16 cellular contexts compared by ENCODE assay signal in genomic region chr3:79255696-79256095, GRCh38.
"Had no signal": no experiment of that assay in that cellular context is flagged by ENCODE, and none has a peak within 500 bp of the region (broad histone marks: within the 10 kb centered on the region; RNA-seq: fewer than 3 reads in every experiment).

No MANE protein-coding gene starts in this region.

- DNase-seq: activated CD4-positive, alpha-beta T cell treated with anti-CD3 and anti-CD28 coated beads, Interleukin-2, amount 10 ng/mL, durations not matched to agents 7 days and 5 days; activated CD8-positive, alpha-beta memory T cell treated with anti-CD3 and anti-CD28 coated beads, Interleukin-2, amount 50 U/mL, for 48 hours; activated gamma-delta T cell treated with Interleukin-2 at 50 U/mL for 16 hours; amygdala; body of pancreas; caudate nucleus; left ventricle myocardium superior; mucosa of descending colon; naive thymus-derived CD8-positive, alpha-beta T cell; stimulated activated CD4-positive, alpha-beta T cell treated with anti-CD3 and anti-CD28 coated beads, Interleukin-2, amount 100 ng/mL, for 48 hours; tibial artery; uterus had no signal

- H3K36me3 ChIP-seq: neutrophil, tibial artery, uterus had no signal

- H3K27me3 ChIP-seq: body of pancreas, neutrophil, tibial artery, uterus had no signal

- H3K9me3 ChIP-seq: body of pancreas, mucosa of descending colon, neutrophil, tibial artery, uterus had no signal

- H3K27ac ChIP-seq: body of pancreas, neutrophil, parathyroid adenoma, tibial artery, uterus had no signal

- H3K4me3 ChIP-seq: body of pancreas, mucosa of descending colon, tibial artery, uterus had no signal

- H3K4me1 ChIP-seq: body of pancreas, parathyroid adenoma, tibial artery, uterus had no signal

- ATAC-seq: body of pancreas; esophagus mucosa; left ventricle myocardium superior; mucosa of descending colon; naive thymus-derived CD8-positive, alpha-beta T cell; stimulated activated memory B cell treated with anti-CD40 and anti-IgM and Interleukin-4, amounts not matched to agents 10 μg/mL and 1 μg/mL and 100 μg/mL, for 72 hours had no signal
